9 cellular contexts compared by ENCODE assay signal in the genomic region with DNA sequence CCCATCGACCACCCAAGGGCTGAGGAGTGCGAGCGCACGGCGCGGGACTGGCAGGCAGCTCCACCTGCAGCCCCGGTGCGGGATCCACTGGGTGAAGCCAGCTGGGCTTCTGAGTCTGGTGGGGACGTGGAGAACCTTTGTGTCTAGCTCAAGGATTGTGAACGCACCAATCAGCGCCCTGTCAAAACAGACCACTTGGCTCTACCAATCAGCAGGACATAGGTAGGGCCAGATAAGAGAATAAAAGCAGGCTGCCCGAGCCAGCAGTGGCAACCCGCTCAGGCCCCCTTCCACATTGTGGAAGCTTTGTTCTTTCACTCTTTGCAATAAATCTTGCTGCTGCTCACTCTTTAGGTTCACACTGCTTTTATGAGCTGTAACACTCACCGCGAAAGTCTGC. TPM values are rescaled to one million over a fixed set of nuclear protein-coding genes. Genes with fewer than 3 reads are reported as not detected.
DNase-seq lines count a peak whose midpoint lies in the region; ATAC-seq and TF ChIP-seq lines count a peak whose summit lies in the region.
"Not testable (repeated sequence)": the region's sequence is repeated elsewhere in the genome, so short reads cannot be mapped to it uniquely, and the experiment has no call there.
"Had no signal": no experiment of that assay in that cellular context is flagged by ENCODE, and none has a peak within 500 bp of the region (broad histone marks: within the 10 kb centered on the region; RNA-seq: fewer than 3 reads in every experiment).

No MANE protein-coding gene starts in this region.

- 13% methylated on average over 15 of the region's 15 CpGs for WGBS in prostate gland

- not testable (repeated sequence) for TF ChIP-seq CTCF in CD8-positive, alpha-beta T cell (IDR thresholded peaks at IDR 0.05); prostate gland (IDR thresholded peaks at IDR 0.05)

- CTCF ChIA-PET in CD8-positive, alpha-beta T cell (lab: Charles Lee) = interaction anchor here (0.5 to 1.6 kb wide), 2 partner anchors 271 to 1721 kb away, joined by 3 to 4 read pairs; no protein-coding TSS in a partner anchor

- H3K36me3 Mint-ChIP-seq in CD8-positive, alpha-beta T cell; activated CD4-positive, alpha-beta T cell treated with anti-CD3 and anti-CD28 coated beads, Interleukin-2, amount 10 ng/mL, durations not matched to agents 24 days and 14 days (ENCODE audit: low read depth); activated T-cell treated with anti-CD3 and anti-CD28 coated beads, Interleukin-2, amount 50 U/mL, for 72 hours (ENCODE audit: insufficient read depth in 2 of 2); activated naive CD8-positive, alpha-beta T cell treated with anti-CD3 and anti-CD28 coated beads, Interleukin-2, amount 50 U/mL, for 24 hours (ENCODE audit: low read depth): not testable (repeated sequence)

- H3K27ac ChIP-seq in CD8-positive, alpha-beta T cell (ENCODE audit: low read depth, low read length) = not testable (repeated sequence)
- H3K27ac ChIP-seq in prostate gland = peak overlapping the region; percentile 47 to 84

- POLR2A ChIA-PET in CD8-positive, alpha-beta T cell (lab: Charles Lee) = interaction anchor here (0.9 kb wide), 1 partner anchor 56 kb away, joined by 4 read pairs; no protein-coding TSS in a partner anchor

- intact Hi-C loops in CD8-positive, alpha-beta T cell (cut with DNase I, micrococcal nuclease); activated CD4-positive, alpha-beta T cell treated with anti-CD3 and anti-CD28 coated beads, Interleukin-2, amount 10 ng/mL, durations not matched to agents 24 days and 14 days (cut with micrococcal nuclease); prostate gland (cut with DNase I): not testable (repeated sequence)

- H3K4me1 ChIP-seq in CD8-positive, alpha-beta T cell (ENCODE audit: insufficient read depth, low read length); iPS-15b (ENCODE audit: control insufficient read depth, insufficient read depth, low read length); prostate gland (replicated peaks): not testable (repeated sequence)

- H3K9me3 Mint-ChIP-seq in CD8-positive, alpha-beta T cell; activated CD4-positive, alpha-beta T cell treated with anti-CD3 and anti-CD28 coated beads, Interleukin-2, amount 10 ng/mL, durations not matched to agents 24 days and 14 days; activated T-cell treated with anti-CD3 and anti-CD28 coated beads, Interleukin-2, amount 50 U/mL, for 72 hours; activated naive CD8-positive, alpha-beta T cell treated with anti-CD3 and anti-CD28 coated beads, Interleukin-2, amount 50 U/mL, for 24 hours: not testable (repeated sequence)

- DNase-seq in CD8-positive, alpha-beta T cell; activated T-cell treated with anti-CD3 and anti-CD28 coated beads, Interleukin-2, amount 50 U/mL, for 72 hours; activated naive CD8-positive, alpha-beta T cell treated with anti-CD3 and anti-CD28 coated beads, Interleukin-2, amount 50 U/mL, for 24 hours: not testable (repeated sequence)
- DNase-seq in M059J (ENCODE audit: low read depth) (peak; percentile 35), prostate gland (ENCODE audit: low spot score) (peak; percentile 72)
- DNase-seq in activated CD4-positive, alpha-beta T cell treated with anti-CD3 and anti-CD28 coated beads, Interleukin-2, amount 10 ng/mL, durations not matched to agents 24 days and 14 days = peak; percentile 30

- not testable (repeated sequence) for H3K9me3 ChIP-seq in CD8-positive, alpha-beta T cell (ENCODE audit: low read length); iPS-15b (ENCODE audit: control insufficient read depth, insufficient read depth, low read length); prostate gland

- not testable (repeated sequence) for H3K27ac Mint-ChIP-seq in CD8-positive, alpha-beta T cell; activated CD4-positive, alpha-beta T cell treated with anti-CD3 and anti-CD28 coated beads, Interleukin-2, amount 10 ng/mL, durations not matched to agents 24 days and 14 days; activated T-cell treated with anti-CD3 and anti-CD28 coated beads, Interleukin-2, amount 50 U/mL, for 72 hours; activated naive CD8-positive, alpha-beta T cell treated with anti-CD3 and anti-CD28 coated beads, Interleukin-2, amount 50 U/mL, for 24 hours

- peaks cover 12% of the 10 kb centered on the region for H3K4me1 Mint-ChIP-seq in CD8-positive, alpha-beta T cell (ENCODE audit: low read depth)
- not testable (repeated sequence) for H3K4me1 Mint-ChIP-seq in activated CD4-positive, alpha-beta T cell treated with anti-CD3 and anti-CD28 coated beads, Interleukin-2, amount 10 ng/mL, durations not matched to agents 24 days and 14 days; activated T-cell treated with anti-CD3 and anti-CD28 coated beads, Interleukin-2, amount 50 U/mL, for 72 hours (ENCODE audit: low read depth); activated naive CD8-positive, alpha-beta T cell treated with anti-CD3 and anti-CD28 coated beads, Interleukin-2, amount 50 U/mL, for 24 hours

- not testable (repeated sequence) for H3K27me3 ChIP-seq in CD8-positive, alpha-beta T cell (ENCODE audit: insufficient read depth, low read length); prostate gland (replicated peaks; ENCODE audit: insufficient read depth)
- peaks cover 11% of the 10 kb centered on the region for H3K27me3 ChIP-seq in iPS-15b (ENCODE audit: control insufficient read depth, insufficient read depth, low read length)

- not testable (repeated sequence) for H3K9ac ChIP-seq in iPS-15b (ENCODE audit: low read depth, low read length)

- H3K27me3 Mint-ChIP-seq in CD8-positive, alpha-beta T cell (ENCODE audit: low read depth) = peaks cover 26% of the 10 kb centered on the region
- H3K27me3 Mint-ChIP-seq in activated CD4-positive, alpha-beta T cell treated with anti-CD3 and anti-CD28 coated beads, Interleukin-2, amount 10 ng/mL, durations not matched to agents 24 days and 14 days = peaks cover 25% of the 10 kb centered on the region
- peaks cover 36% of the 10 kb centered on the region for H3K27me3 Mint-ChIP-seq in activated T-cell treated with anti-CD3 and anti-CD28 coated beads, Interleukin-2, amount 50 U/mL, for 72 hours (ENCODE audit: low read depth)
- peaks cover 26% of the 10 kb centered on the region for H3K27me3 Mint-ChIP-seq in activated naive CD8-positive, alpha-beta T cell treated with anti-CD3 and anti-CD28 coated beads, Interleukin-2, amount 50 U/mL, for 24 hours

- TF ChIP-seq POLR2A in prostate gland (IDR thresholded peaks at IDR 0.05) = peak; percentile 24

- H3K4me3 Mint-ChIP-seq in CD8-positive, alpha-beta T cell = peak overlapping the region; percentile 89
- not testable (repeated sequence) for H3K4me3 Mint-ChIP-seq in activated CD4-positive, alpha-beta T cell treated with anti-CD3 and anti-CD28 coated beads, Interleukin-2, amount 10 ng/mL, durations not matched to agents 24 days and 14 days
- peak overlapping the region; percentile 74 to 78 for H3K4me3 Mint-ChIP-seq in activated T-cell treated with anti-CD3 and anti-CD28 coated beads, Interleukin-2, amount 50 U/mL, for 72 hours
- H3K4me3 Mint-ChIP-seq in activated naive CD8-positive, alpha-beta T cell treated with anti-CD3 and anti-CD28 coated beads, Interleukin-2, amount 50 U/mL, for 24 hours = peak overlapping the region; percentile 66

- H3K4me3 ChIP-seq in CD8-positive, alpha-beta T cell (ENCODE audit: low read depth, low read length) = not testable (repeated sequence)
- H3K4me3 ChIP-seq in iPS-15b (ENCODE audit: low read depth, low read length) (peak overlapping the region; percentile 32), prostate gland (peak overlapping the region in 1 of 2 donors; percentile 36)

- H3K36me3 ChIP-seq in CD8-positive, alpha-beta T cell (ENCODE audit: insufficient read depth, low read length); iPS-15b (ENCODE audit: control insufficient read depth, insufficient read depth, low read length); prostate gland: not testable (repeated sequence)

- ATAC-seq in CD8-positive, alpha-beta T cell; activated T-cell treated with anti-CD3 and anti-CD28 coated beads, Interleukin-2, amount 50 U/mL, for 72 hours (replicated peaks in 1 of 2); activated naive CD8-positive, alpha-beta T cell treated with anti-CD3 and anti-CD28 coated beads, Interleukin-2, amount 50 U/mL, for 24 hours: not testable (repeated sequence)

RNA-seq across cellular contexts. Expression of a gene that starts 2.2 kb away (rescaled TPM):
- not detected for total RNA-seq in CD8-positive, alpha-beta T cell
- total RNA-seq in M059J (2014; rRNA removed; shearing (Covaris generic)) = 1.6 and 1.8 TPM in 2 replicates
- not detected in 2 replicates for total RNA-seq in activated CD4-positive, alpha-beta T cell treated with anti-CD3 and anti-CD28 coated beads, Interleukin-2, amount 10 ng/mL, durations not matched to agents 24 days and 14 days
- total RNA-seq in activated T-cell treated with anti-CD3 and anti-CD28 coated beads, Interleukin-2, amount 50 U/mL, for 72 hours = under 1 TPM in 1 of 2 donors, not detected in 1; 0.19 TPM
- total RNA-seq in prostate gland = 10 to 100 TPM; 16.4 to 22.5 TPM
- total RNA-seq: H1, LHCN-M2 had no signal

RNA-seq across cellular contexts. Expression of a gene that starts 34.3 kb away (rescaled TPM):
- total RNA-seq in CD8-positive, alpha-beta T cell = not detected
- 0.17 and 0.44 TPM in 2 replicates for total RNA-seq in M059J (2014; rRNA removed; shearing (Covaris generic))
- not detected in 2 replicates for total RNA-seq in activated CD4-positive, alpha-beta T cell treated with anti-CD3 and anti-CD28 coated beads, Interleukin-2, amount 10 ng/mL, durations not matched to agents 24 days and 14 days
- total RNA-seq in activated T-cell treated with anti-CD3 and anti-CD28 coated beads, Interleukin-2, amount 50 U/mL, for 72 hours = not detected
- 10 to 100 TPM; 12.7 to 20.8 TPM for total RNA-seq in prostate gland
- total RNA-seq: H1 had no signal

RNA-seq across cellular contexts. Expression of a gene that starts 48.8 kb away (rescaled TPM):
- not detected for total RNA-seq in CD8-positive, alpha-beta T cell
- total RNA-seq in M059J (2014; rRNA removed; shearing (Covaris generic)) = not detected in 2 replicates
- total RNA-seq in activated CD4-positive, alpha-beta T cell treated with anti-CD3 and anti-CD28 coated beads, Interleukin-2, amount 10 ng/mL, durations not matched to agents 24 days and 14 days = not detected in 2 replicates
- not detected for total RNA-seq in activated T-cell treated with anti-CD3 and anti-CD28 coated beads, Interleukin-2, amount 50 U/mL, for 72 hours
- not detected for total RNA-seq in prostate gland
- total RNA-seq: H1, LHCN-M2 had no signal
